Comparison of ENCODE assay signal across 28 cellular contexts in genomic region chr10:72050873-72051272, GRCh38. TPM values are rescaled to one million over a fixed set of nuclear protein-coding genes. Genes with fewer than 3 reads are reported as not detected.
"Had no signal": no experiment of that assay in that cellular context is flagged by ENCODE, and none has a peak within 500 bp of the region (broad histone marks: within the 10 kb centered on the region; RNA-seq: fewer than 3 reads in every experiment).

No MANE protein-coding gene starts in this region.

- DNase-seq: colonic mucosa; dermis blood vessel endothelial cell; effector memory CD4-positive, alpha-beta T cell; foreskin keratinocyte; hypothalamus; immature natural killer cell; islet precursor cell; kidney glomerular epithelial cell; lower lobe of right lung; naive thymus-derived CD8-positive, alpha-beta T cell; nephron progenitor cell; occipital lobe; pancreas; retina; stimulated activated CD4-positive, alpha-beta T cell treated with anti-CD3 and anti-CD28 coated beads, Interleukin-12 subunit alpha, Interleukin-12 subunit beta, amount 100 ng/mL, for 4 hours; stimulated activated CD4-positive, alpha-beta T cell treated with anti-CD3 and anti-CD28 coated beads, Interleukin-1b, Interleukin-23, amount 100 ng/mL, for 48 hours; stimulated activated CD4-positive, alpha-beta T cell treated with anti-CD3 and anti-CD28 coated beads, Interleukin-4, amount 100 ng/mL, for 1 hour; stimulated activated CD8-positive, alpha-beta memory T cell treated with anti-CD3 and anti-CD28 coated beads, Interleukin-4, amount 100 ng/mL, for 48 hours; stimulated activated naive CD4-positive, alpha-beta T cell; stimulated activated naive CD8-positive, alpha-beta T cell treated with anti-CD3 and anti-CD28 coated beads, Interleukin-15, amount 100 ng/mL, for 72 hours; transverse colon; upper lobe of right lung; uterus had no signal

- H3K36me3 ChIP-seq: colonic mucosa, esophagus muscularis mucosa, gastroesophageal sphincter, lower lobe of right lung, pancreas, suprapubic skin, transverse colon, upper lobe of right lung, uterus had no signal

- H3K27me3 ChIP-seq: colonic mucosa, esophagus muscularis mucosa, foreskin keratinocyte, gastroesophageal sphincter, pancreas, suprapubic skin, transverse colon, upper lobe of right lung, uterus had no signal

- H3K4me3 ChIP-seq: colonic mucosa, esophagus muscularis mucosa, gastroesophageal sphincter, lower lobe of right lung, pancreas, smooth muscle cell, suprapubic skin, transverse colon, upper lobe of right lung, uterus had no signal

- H3K27ac ChIP-seq: colonic mucosa, esophagus muscularis mucosa, foreskin keratinocyte, gastroesophageal sphincter, lower lobe of right lung, pancreas, suprapubic skin, transverse colon, upper lobe of right lung, uterus had no signal

- H3K4me1 ChIP-seq: colonic mucosa, esophagus muscularis mucosa, foreskin keratinocyte, upper lobe of right lung, uterus had no signal

- ATAC-seq: foreskin keratinocyte; gastroesophageal sphincter; lower lobe of right lung; naive thymus-derived CD8-positive, alpha-beta T cell; pancreas; sciatic nerve; stimulated activated naive CD8-positive, alpha-beta T cell treated with anti-CD3 and anti-CD28 coated beads, Interleukin-15, amount 100 ng/mL, for 72 hours; upper lobe of right lung had no signal

- H3K9me3 ChIP-seq: colonic mucosa, esophagus muscularis mucosa, gastroesophageal sphincter, lower lobe of right lung, pancreas, suprapubic skin, transverse colon, upper lobe of right lung, uterus had no signal

- H3K4me2 ChIP-seq: smooth muscle cell had no signal

RNA-seq across cellular contexts. Expression of gene SPOCK2, which starts 37.5 kb away (rescaled TPM):
- polyA plus RNA-seq: smooth muscle cell had no signal
